14 cellular contexts compared by ENCODE assay signal in the genomic region with DNA sequence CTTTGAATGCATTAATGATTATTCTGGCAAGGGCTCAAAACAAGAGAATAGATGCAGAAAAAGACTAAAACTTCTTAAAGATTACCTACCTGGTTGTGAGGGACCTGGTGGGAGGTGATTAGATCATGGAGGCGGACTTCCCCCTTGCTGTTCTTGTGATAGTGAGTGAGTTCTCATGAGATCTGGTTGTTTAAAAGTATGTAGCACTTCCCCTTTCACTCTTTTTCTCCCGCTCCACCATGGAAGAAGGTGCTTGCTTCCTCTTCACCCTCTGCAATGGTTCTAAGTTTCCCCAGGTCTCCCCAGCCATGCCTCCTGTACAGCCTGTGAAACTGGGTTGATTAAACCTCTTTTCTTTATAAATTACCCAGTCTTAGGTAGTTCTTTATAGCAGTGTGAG.
DNase-seq lines count a peak whose midpoint lies in the region; ATAC-seq and TF ChIP-seq lines count a peak whose summit lies in the region.
"Had no signal": no experiment of that assay in that cellular context is flagged by ENCODE, and none has a peak within 500 bp of the region (broad histone marks: within the 10 kb centered on the region; RNA-seq: fewer than 3 reads in every experiment).

No MANE protein-coding gene starts in this region.

- intact Hi-C loops in thyroid gland (cut with DNase I), result no loop called here

- H3K4me3 ChIP-seq in thyroid gland (replicated peaks in 1 of 3), result no peak overlapping the region
- H3K4me3 ChIP-seq: K562, ovary had no signal

- no peaks in the 10 kb centered on the region for H3K27me3 ChIP-seq in thyroid gland
- H3K27me3 ChIP-seq: ovary had no signal

- H3K27ac Mint-ChIP-seq in stimulated activated naive CD8-positive, alpha-beta T cell treated with anti-CD3 and anti-CD28 coated beads, Interleukin-15, amount 100 ng/mL, for 72 hours, result no peak overlapping the region
- H3K27ac Mint-ChIP-seq: CD4-positive, alpha-beta memory T cell; stimulated activated naive CD8-positive, alpha-beta T cell treated with anti-CD3 and anti-CD28 coated beads, Interleukin-15, Interleukin-2, amounts not matched to agents 100 ng/mL and 50 ng/mL, for 24 hours; T-cell had no signal

- peak; percentile 17 for DNase-seq in OCI-M1 (lab: John Stamatoyannopoulos, UW)
- peak; percentile 50 for DNase-seq in medulla oblongata (ENCODE audit: extremely low spot score)
- DNase-seq in thyroid gland, result no peak
- DNase-seq in stimulated activated naive CD8-positive, alpha-beta T cell treated with anti-CD3 and anti-CD28 coated beads, Interleukin-15, amount 100 ng/mL, for 72 hours, result no peak
- DNase-seq in NCI-H446 treated with DMSO at 0.1 percent for 48 hours (lab: John Stamatoyannopoulos, UW), result no peak
- DNase-seq: activated CD4-positive, alpha-beta T cell treated with anti-CD3 and anti-CD28 coated beads for 48 hours; CD4-positive, alpha-beta memory T cell; ovary; stimulated activated CD4-positive, alpha-beta T cell treated with anti-CD3 and anti-CD28 coated beads, Interleukin-4, amount 100 ng/mL, for 1 hour; T-cell had no signal

- no peaks in the 10 kb centered on the region for H3K27me3 Mint-ChIP-seq in stimulated activated naive CD8-positive, alpha-beta T cell treated with anti-CD3 and anti-CD28 coated beads, Interleukin-15, amount 100 ng/mL, for 72 hours
- H3K27me3 Mint-ChIP-seq: CD4-positive, alpha-beta memory T cell; stimulated activated naive CD8-positive, alpha-beta T cell treated with anti-CD3 and anti-CD28 coated beads, Interleukin-15, Interleukin-2, amounts not matched to agents 100 ng/mL and 50 ng/mL, for 24 hours had no signal

- peaks cover 0 to 40% of the 10 kb centered on the region in 2 donors for H3K4me1 ChIP-seq in thyroid gland

- peaks cover 19% of the 10 kb centered on the region for H3K4me1 Mint-ChIP-seq in stimulated activated naive CD8-positive, alpha-beta T cell treated with anti-CD3 and anti-CD28 coated beads, Interleukin-15, amount 100 ng/mL, for 72 hours

- WGBS in thyroid gland, 2 donors, result 94 to 97% methylated on average over 2 of the region's 2 CpGs

- ATAC-seq in HG02884 (IDR thresholded peaks at IDR 0.05; ENCODE audit: unreplicated experiment) (peak; percentile 54), GM18517 (IDR thresholded peaks at IDR 0.05; ENCODE audit: unreplicated experiment) (no peak)
- no peak for ATAC-seq in stimulated activated naive CD8-positive, alpha-beta T cell treated with anti-CD3 and anti-CD28 coated beads, Interleukin-15, amount 100 ng/mL, for 72 hours
- ATAC-seq: K562, T-cell had no signal

- peaks cover 7 to 12% of the 10 kb centered on the region in 2 donors for H3K9me3 Mint-ChIP-seq in stimulated activated naive CD8-positive, alpha-beta T cell treated with anti-CD3 and anti-CD28 coated beads, Interleukin-15, amount 100 ng/mL, for 72 hours
- H3K9me3 Mint-ChIP-seq: stimulated activated naive CD8-positive, alpha-beta T cell treated with anti-CD3 and anti-CD28 coated beads, Interleukin-15, Interleukin-2, amounts not matched to agents 100 ng/mL and 50 ng/mL, for 24 hours had no signal

- no peaks in the 10 kb centered on the region for H3K9me3 ChIP-seq in thyroid gland
- H3K9me3 ChIP-seq: ovary had no signal

- TF ChIP-seq POLR2A in thyroid gland (IDR thresholded peaks at IDR 0.05), result no peak

- H3K36me3 ChIP-seq in thyroid gland, result no peaks in the 10 kb centered on the region
- H3K36me3 ChIP-seq: ovary had no signal

- peak overlapping the region in 2 of 3 donors; percentile 54 to 92 for H3K27ac ChIP-seq in thyroid gland

- no peak overlapping the region for H3K4me3 Mint-ChIP-seq in stimulated activated naive CD8-positive, alpha-beta T cell treated with anti-CD3 and anti-CD28 coated beads, Interleukin-15, amount 100 ng/mL, for 72 hours
- H3K4me3 Mint-ChIP-seq: CD4-positive, alpha-beta memory T cell; stimulated activated naive CD8-positive, alpha-beta T cell treated with anti-CD3 and anti-CD28 coated beads, Interleukin-15, Interleukin-2, amounts not matched to agents 100 ng/mL and 50 ng/mL, for 24 hours; T-cell had no signal

- no peak for TF ChIP-seq CTCF in thyroid gland (IDR thresholded peaks at IDR 0.05)

Comparison
In these comparisons a context has a peak if more than half of its experiments do, and no peak if none do; other contexts are left out.
1. DNase-seq: peak in OCI-M1 (single experiment) and medulla oblongata (single experiment); none in thyroid gland (0 of 2), stimulated activated naive CD8-positive, alpha-beta T cell treated with anti-CD3 and anti-CD28 coated beads, Interleukin-15, amount 100 ng/mL, for 72 hours (0 of 2) and NCI-H446 treated with DMSO at 0.1 percent for 48 hours (single experiment).